In the genomic region with DNA sequence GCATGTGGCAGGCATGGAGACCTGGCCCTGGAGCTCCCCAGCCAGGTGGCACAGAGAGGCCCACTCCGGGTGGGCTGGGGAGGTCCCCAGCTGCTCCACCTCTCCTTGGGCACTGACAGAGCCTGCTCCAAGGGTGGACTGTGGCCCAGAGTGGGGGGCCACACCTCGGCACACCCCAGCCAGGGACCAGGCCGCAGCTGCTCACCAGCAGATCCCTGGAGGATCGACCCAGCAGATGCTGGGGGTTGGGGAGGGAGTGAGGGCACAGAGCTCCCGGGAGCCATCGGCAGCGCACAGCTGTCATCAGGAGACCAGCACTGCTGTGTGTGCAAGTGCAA, we compare ENCODE assay signal across 18 cellular contexts.
"Had no signal": no experiment of that assay in that cellular context is flagged by ENCODE, and none has a peak within 500 bp of the region (broad histone marks: within the 10 kb centered on the region; RNA-seq: fewer than 3 reads in every experiment).

No MANE protein-coding gene starts in this region.

- H3K36me3 Mint-ChIP-seq: activated naive CD4-positive, alpha-beta T cell treated with anti-CD3 and anti-CD28 coated beads, Interleukin-2, amount 50 U/mL, for 24 hours; naive thymus-derived CD4-positive, alpha-beta T cell had no signal

- H3K27ac ChIP-seq: cardiac muscle cell, colonic mucosa, esophagus muscularis mucosa, left lung, neutrophil, skin epidermis, transverse colon had no signal

- DNase-seq: activated CD4-positive, alpha-beta T cell treated with anti-CD3 and anti-CD28 coated beads for 1 hour; activated CD4-positive, alpha-beta T cell treated with anti-CD3 and anti-CD28 coated beads, Interleukin-2, amount 50 U/mL, for 4 hours; colonic mucosa; hippocampal formation; kidney; left lung; mucosa of descending colon; naive thymus-derived CD4-positive, alpha-beta T cell; stimulated activated CD4-positive, alpha-beta T cell treated with anti-CD3 and anti-CD28 coated beads, Interleukin-4, amount 100 ng/mL, for 24 hours; stimulated activated naive CD4-positive, alpha-beta T cell; T-helper 1 cell; T1000; transverse colon had no signal

- H3K36me3 ChIP-seq: cardiac muscle cell, colonic mucosa, esophagus muscularis mucosa, left lung, neutrophil, transverse colon had no signal

- H3K9me3 Mint-ChIP-seq: activated naive CD4-positive, alpha-beta T cell treated with anti-CD3 and anti-CD28 coated beads, Interleukin-2, amount 50 U/mL, for 24 hours had no signal

- H3K4me1 ChIP-seq: colonic mucosa, esophagus muscularis mucosa, left lung, transverse colon had no signal

- H3K27me3 ChIP-seq: cardiac muscle cell, colonic mucosa, neutrophil had no signal

- ATAC-seq: left lung; mucosa of descending colon; naive thymus-derived CD4-positive, alpha-beta T cell had no signal

- H3K9me3 ChIP-seq: colonic mucosa, left lung, mucosa of descending colon, neutrophil, transverse colon had no signal

- H3K4me1 Mint-ChIP-seq: activated naive CD4-positive, alpha-beta T cell treated with anti-CD3 and anti-CD28 coated beads, Interleukin-2, amount 50 U/mL, for 24 hours had no signal

- H3K4me3 Mint-ChIP-seq: activated naive CD4-positive, alpha-beta T cell treated with anti-CD3 and anti-CD28 coated beads, Interleukin-2, amount 50 U/mL, for 24 hours; naive thymus-derived CD4-positive, alpha-beta T cell had no signal

- H3K27ac Mint-ChIP-seq: activated naive CD4-positive, alpha-beta T cell treated with anti-CD3 and anti-CD28 coated beads, Interleukin-2, amount 50 U/mL, for 24 hours; naive thymus-derived CD4-positive, alpha-beta T cell had no signal

- H3K27me3 Mint-ChIP-seq: activated naive CD4-positive, alpha-beta T cell treated with anti-CD3 and anti-CD28 coated beads, Interleukin-2, amount 50 U/mL, for 24 hours had no signal

- H3K4me3 ChIP-seq: cardiac muscle cell, colonic mucosa, esophagus muscularis mucosa, left lung, mucosa of descending colon, skin epidermis, transverse colon had no signal
